13 cellular contexts compared by ENCODE assay signal in genomic region chr11:127073621-127074020, GRCh38.
DNase-seq lines count a peak whose midpoint lies in the region; ATAC-seq, FAIRE-seq and TF ChIP-seq lines count a peak whose summit lies in the region.
"Had no signal": no experiment of that assay in that cellular context is flagged by ENCODE, and none has a peak within 500 bp of the region (broad histone marks: within the 10 kb centered on the region; RNA-seq: fewer than 3 reads in every experiment).

No MANE protein-coding gene starts in this region.

- no peak overlapping the region for H2BK120ac ChIP-seq in IMR-90 (ENCODE audit: low read depth, low read length)

- no peak overlapping the region for H3K23ac ChIP-seq in IMR-90 (ENCODE audit: low read depth, low read length)

- H2AK5ac ChIP-seq in IMR-90 (ENCODE audit: low read depth, low read length): no peak overlapping the region

- H4K5ac ChIP-seq in IMR-90 (ENCODE audit: low read depth, low read length): no peak overlapping the region

- H2BK5ac ChIP-seq in IMR-90 (ENCODE audit: low read depth, low read length, poor library complexity, severe bottlenecking): no peak overlapping the region

- H3K9me1 ChIP-seq in IMR-90 (ENCODE audit: insufficient read depth, low read length): no peaks in the 10 kb centered on the region

- H3K4ac ChIP-seq in IMR-90 (ENCODE audit: low read depth, low read length): no peak overlapping the region

- no peak overlapping the region for H3K9ac ChIP-seq in IMR-90 (ENCODE audit: low read depth, low read length)

- in situ Hi-C loops in IMR-90 (cut with MboI; ENCODE audit: low sequenced_read_pairs): loop anchor here (10.0 kb wide), 1 partner anchor 459 kb away; no protein-coding TSS in a partner anchor

- dilution Hi-C loops in IMR-90 (cut with HindIII; ENCODE audit: low sequenced_read_pairs, unreplicated experiment): no loop called here

- ATAC-seq in A549 (peak in 1 of 2 experiments; percentile 49; a peak in 2 of 6 replicates), IMR-90 (ENCODE audit: low read depth) (0 out of 2 replicates have a peak, but pooled peaks have one; percentile 17)

- TF ChIP-seq RAD21 in A549 (conservative IDR thresholded peaks at IDR 0.05 in 1 of 2, IDR thresholded peaks at IDR 0.05 in 1 of 2) (no peak), IMR-90 (IDR thresholded peaks at IDR 0.05; ENCODE audit: low read length) (no peak)

- H3K9me2 ChIP-seq in OCI-LY7 (ENCODE audit: insufficient read depth, low read length): no peaks in the 10 kb centered on the region

- no peak for TF ChIP-seq POLR2A in A549 (IDR thresholded peaks at IDR 0.05; ENCODE audit: low read length)
- TF ChIP-seq POLR2A in IMR-90 (IDR thresholded peaks at IDR 0.05; ENCODE audit: low read depth, low read length): no peak

- DNase-seq in A549 (ENCODE audit: low read depth in 1 of 2, low spot score in 1 of 2): no peak
- DNase-seq in IMR-90: no peak
- no peak for DNase-seq in OCI-LY7 (ENCODE audit: low spot score)
- peak; percentile 56 for DNase-seq in medulla oblongata (ENCODE audit: extremely low spot score)
- DNase-seq in activated CD4-positive, CD25-positive, alpha-beta regulatory T cell (lab: John Stamatoyannopoulos, UW): no peak
- no peak for DNase-seq in GM19240 (ENCODE audit: insufficient read length, low spot score)
- DNase-seq in activated gamma-delta T cell treated with Interleukin-2 at 50 U/mL for 16 hours: no peak
- no peak for DNase-seq in EL
- DNase-seq: DMS153, NCI-H1436 treated with DMSO at 0.1 percent for 48 hours, SW 1271 had no signal

- H3K56ac ChIP-seq in IMR-90 (ENCODE audit: extremely low read depth, insufficient read depth, low read length): no peak overlapping the region

- FAIRE-seq in A549 (lab: Jason Lieb, UNC): no peak

- H3K4me3 ChIP-seq in A549: no peak overlapping the region
- no peak overlapping the region for H3K4me3 ChIP-seq in IMR-90 (ENCODE audit: insufficient read depth, low read depth, low read length)
- H3K4me3 ChIP-seq in OCI-LY7 (ENCODE audit: low read depth, low read length, poor library complexity, severe bottlenecking): no peak overlapping the region

- H3K27ac ChIP-seq in A549 (peak overlapping the region in 1 of 2 experiments; percentile 25; a peak in 1 of 6 replicates), IMR-90 (ENCODE audit: insufficient read depth, low read length) (no peak overlapping the region), OCI-LY7 (ENCODE audit: low read depth, low read length, poor library complexity, severe bottlenecking) (no peak overlapping the region)
- H3K27ac ChIP-seq: C4-2B had no signal

- H2AK9ac ChIP-seq in IMR-90 (replicated peaks; ENCODE audit: low read depth, low read length, poor library complexity): no peak overlapping the region

- TF ChIP-seq CTCF in A549 (IDR thresholded peaks at IDR 0.05) (no peak), IMR-90 (conservative IDR thresholded peaks at IDR 0.05; ENCODE audit: low read depth, low read length) (no peak), OCI-LY7 (conservative IDR thresholded peaks at IDR 0.05; ENCODE audit: low read length) (no peak)

- H3K27me3 ChIP-seq in IMR-90 (ENCODE audit: control insufficient read depth, insufficient read depth, low read length): peaks cover 46% of the 10 kb centered on the region

- TF ChIP-seq EP300 in A549 (IDR thresholded peaks at IDR 0.05): no peak

- POLR2A ChIA-PET in A549 (lab: Yijun Ruan, JAX) (no interaction called here), IMR-90 (lab: Charles Lee; ENCODE audit: unreplicated experiment) (interaction anchor here (0.6 kb wide), 1 partner anchor 378 kb away, joined by 16 read pairs; no protein-coding TSS in a partner anchor), OCI-LY7 (lab: Charles Lee) (no interaction called here)

- intact Hi-C loops in IMR-90 (cut with micrococcal nuclease) (loop anchor here (1.0 to 5.0 kb wide), 3 partner anchors 56 to 466 kb away; no protein-coding TSS in a partner anchor), OCI-LY7 (cut with micrococcal nuclease; ENCODE audit: unreplicated experiment) (loop anchor here (1.0 kb wide), 1 partner anchor 632 kb away; no protein-coding TSS in a partner anchor)

- H2BK15ac ChIP-seq in IMR-90 (ENCODE audit: low read depth, low read length): no peak overlapping the region

- 30% methylated on average over 4 of the region's 4 CpGs for WGBS in A549 (ENCODE audit: missing lambda C conversion rate)
- 80% methylated on average over 1 of the region's 4 CpGs; no CpG with 5 or more reads in 1 of the 2 experiments for WGBS in IMR-90 (ENCODE audit: extremely low coverage in 2 of 2, insufficient read length in 1 of 2), 2 experiments

- H4K91ac ChIP-seq in IMR-90 (ENCODE audit: insufficient read depth, low read depth, low read length): no peak overlapping the region

- no peak overlapping the region for H3K14ac ChIP-seq in IMR-90 (replicated peaks; ENCODE audit: low read depth, low read length)

- BruUV-seq in IMR-90 (replicated peaks; lab: Mats Ljungman, UMichigan) (no TSS peak), OCI-LY7 (replicated peaks; lab: Mats Ljungman, UMichigan) (no TSS peak)

- no peaks in the 10 kb centered on the region for H4K20me1 ChIP-seq in IMR-90 (ENCODE audit: insufficient read depth, low read length)
- H4K20me1 ChIP-seq in OCI-LY7 (ENCODE audit: insufficient read depth, low read length): no peaks in the 10 kb centered on the region

- no peaks in the 10 kb centered on the region for H3K79me2 ChIP-seq in OCI-LY7 (ENCODE audit: insufficient read depth, low read depth, low read length)

- H3K4me2 ChIP-seq in A549 (peak overlapping the region; percentile 36; the same call in 2 of the 3 replicates), IMR-90 (ENCODE audit: low read depth, low read length) (no peak overlapping the region), OCI-LY7 (ENCODE audit: low read length) (peak overlapping the region; percentile 71)

- CTCF ChIA-PET in A549 (lab: Yijun Ruan, JAX) (interaction anchor here (0.5 to 7.8 kb wide), 23 partner anchors 9 to 764 kb away, joined by 3 to 62 read pairs (median 4); partner anchors contain the start of gene KIRREL3), IMR-90 (lab: Yijun Ruan, JAX) (interaction anchor here (0.6 to 1.6 kb wide), 10 partner anchors 8 to 1650 kb away, joined by 3 to 5 read pairs (median 3); no protein-coding TSS in a partner anchor), OCI-LY7 (lab: Charles Lee; ENCODE audit: unreplicated experiment) (no interaction called here)

- H2AFZ ChIP-seq in IMR-90 (replicated peaks; ENCODE audit: low read length, poor library complexity) (no peak overlapping the region), OCI-LY7 (ENCODE audit: low read length) (no peak overlapping the region)

- H3K79me1 ChIP-seq in IMR-90 (ENCODE audit: low read depth in 1 of 2, low read length in 2 of 2): no peaks in the 10 kb centered on the region

- no peak overlapping the region for H3K18ac ChIP-seq in IMR-90 (ENCODE audit: low read depth, low read length)

- H4K8ac ChIP-seq in IMR-90 (ENCODE audit: low read depth in 2 of 2, low read length in 2 of 2): no peak overlapping the region

- no peak overlapping the region for H2BK20ac ChIP-seq in IMR-90 (ENCODE audit: low read depth, low read length)

- H3K9me3 ChIP-seq in A549 (no peaks in the 10 kb centered on the region), IMR-90 (ENCODE audit: control insufficient read depth, insufficient read depth, low read length) (no peaks in the 10 kb centered on the region), OCI-LY7 (ENCODE audit: low read length) (no peaks in the 10 kb centered on the region)
- H3K9me3 ChIP-seq: Caco-2 had no signal

- H3K4me1 ChIP-seq in A549: peaks cover 8% of the 10 kb centered on the region
- 0 out of 2 replicates have a peak, but pooled peaks cover 2% of the 10 kb centered on the region for H3K4me1 ChIP-seq in IMR-90 (ENCODE audit: control insufficient read depth, insufficient read depth, low read length)
- peaks cover 19% of the 10 kb centered on the region for H3K4me1 ChIP-seq in OCI-LY7 (ENCODE audit: insufficient read depth, low read length, poor library complexity, severe bottlenecking)
- H3K4me1 ChIP-seq: Caco-2 had no signal

- H3K36me3 ChIP-seq in IMR-90 (ENCODE audit: control insufficient read depth, insufficient read depth, low read length): no peaks in the 10 kb centered on the region
- H3K36me3 ChIP-seq in OCI-LY7 (ENCODE audit: insufficient read depth, low read length): no peaks in the 10 kb centered on the region

TF ChIP-seq in A549, 52 proteins besides CTCF, POLR2A, EP300 and RAD21 (continues in another document):
- TF ChIP-seq FOXS1 (CRISPR knock-in tag; IDR thresholded peaks at IDR 0.05): no peak
- no peak for TF ChIP-seq CBX8 (IDR thresholded peaks at IDR 0.05)
- TF ChIP-seq CHD2 (IDR thresholded peaks at IDR 0.05; ENCODE audit: low read length, partially characterized antibody): no peak
- TF ChIP-seq RARB (CRISPR knock-in tag; IDR thresholded peaks at IDR 0.05): no peak
- no peak for TF ChIP-seq POLR2AphosphoS2 (conservative IDR thresholded peaks at IDR 0.05; ENCODE audit: low read length)
- TF ChIP-seq BHLHE40 (IDR thresholded peaks at IDR 0.05; ENCODE audit: low read depth, low read length): no peak
- TF ChIP-seq HOXA7 (CRISPR knock-in tag; IDR thresholded peaks at IDR 0.05): no peak
- TF ChIP-seq CBX2 (IDR thresholded peaks at IDR 0.05; ENCODE audit: borderline replicate concordance, low read depth): no peak
- no peak for TF ChIP-seq ZFP36 (IDR thresholded peaks at IDR 0.05; ENCODE audit: borderline replicate concordance, partially characterized antibody)

TF ChIP-seq in IMR-90, 13 proteins besides CTCF, POLR2A, EP300 and RAD21:
- no peak for TF ChIP-seq CEBPB (IDR thresholded peaks at IDR 0.05; ENCODE audit: low read depth, low read length)
- no peak for TF ChIP-seq NFE2L2 (IDR thresholded peaks at IDR 0.05; ENCODE audit: low read depth, low read length)
- no peak for TF ChIP-seq BHLHE40 (IDR thresholded peaks at IDR 0.05; ENCODE audit: low read depth, low read length)
- no peak for TF ChIP-seq FOS (IDR thresholded peaks at IDR 0.05; ENCODE audit: low read depth, low read length)
- TF ChIP-seq RFX5 (IDR thresholded peaks at IDR 0.05; ENCODE audit: low read depth, low read length): no peak
- TF ChIP-seq MAFK (IDR thresholded peaks at IDR 0.05; ENCODE audit: low read depth, low read length): no peak
- no peak for TF ChIP-seq RCOR1 (IDR thresholded peaks at IDR 0.05; ENCODE audit: insufficient replicate concordance, low read length)
TF ChIP-seq in IMR-90: peak in this region for 0.
